In genomic region chrX:106306391-106306947, GRCh38 we compare ENCODE assay signal across 8 cellular contexts.
"Had no signal": no experiment of that assay in that cellular context is flagged by ENCODE, and none has a peak within 500 bp of the region (broad histone marks: within the 10 kb centered on the region; RNA-seq: fewer than 3 reads in every experiment).

No MANE protein-coding gene starts in this region.

- H3K4me1 ChIP-seq: HAP-1 had no signal

- ATAC-seq: HCT116 had no signal

- H3K27ac ChIP-seq: GM23248, KMS-11 had no signal

- H3K4me3 ChIP-seq: GM23248, HAP-1 had no signal

- H3K4me2 ChIP-seq: KMS-11 had no signal

- DNase-seq: GM23248, GOT3, H7, KBM-7 had no signal

- H2AFZ ChIP-seq: GM23248 had no signal

- H3K9ac ChIP-seq: GM23248, KMS-11 had no signal

- H3K36me3 ChIP-seq: HAP-1 had no signal

- FAIRE-seq: HTR-8/SVneo had no signal

- H3K9me3 ChIP-seq: HAP-1 had no signal
